24 cellular contexts compared by ENCODE assay signal in the genomic region with DNA sequence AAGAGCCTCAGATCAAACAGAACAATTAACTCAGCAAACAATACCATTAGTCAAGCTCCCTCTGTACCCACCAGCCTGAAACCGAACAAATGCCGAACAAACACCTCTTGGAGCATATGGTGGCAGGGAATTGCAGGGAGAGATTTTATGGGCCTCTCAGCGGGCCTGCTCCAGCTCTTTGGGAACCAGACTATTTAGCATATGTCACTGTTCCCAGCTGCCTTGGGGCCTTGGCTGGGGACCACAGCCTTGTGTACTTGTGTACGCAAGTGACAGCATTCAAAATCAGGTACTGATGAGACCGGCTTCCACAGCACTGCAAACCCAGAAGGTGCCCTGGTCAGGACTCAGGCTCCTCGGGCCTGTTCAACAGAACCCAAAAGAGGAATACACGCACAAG.
DNase-seq lines count a peak whose midpoint lies in the region; ATAC-seq and TF ChIP-seq lines count a peak whose summit lies in the region.
"Had no signal": no experiment of that assay in that cellular context is flagged by ENCODE, and none has a peak within 500 bp of the region (broad histone marks: within the 10 kb centered on the region; RNA-seq: fewer than 3 reads in every experiment).

No MANE protein-coding gene starts in this region.

- peaks cover 16% of the 10 kb centered on the region for H3K4me1 Mint-ChIP-seq in nephron progenitor cell
- H3K4me1 Mint-ChIP-seq in stimulated activated naive CD8-positive, alpha-beta T cell treated with anti-CD3 and anti-CD28 coated beads, Interleukin-15, amount 100 ng/mL, for 72 hours: no peaks in the 10 kb centered on the region
- H3K4me1 Mint-ChIP-seq: CD4-positive, CD25-positive, alpha-beta regulatory T cell had no signal

- DNase-seq in DMS 273 (lab: John Stamatoyannopoulos, UW; ENCODE audit: unreplicated experiment) (peak; percentile 7), DMS 273 treated with DMSO at 0.1 percent for 48 hours (lab: John Stamatoyannopoulos, UW) (no peak), NCI-H146 treated with DMSO at 0.1 percent for 48 hours (lab: John Stamatoyannopoulos, UW; ENCODE audit: unreplicated experiment) (peak; percentile 97), NCI-H69 (lab: John Stamatoyannopoulos, UW) (peak; percentile 94), nephron progenitor cell (no peak), DMS53 (lab: John Stamatoyannopoulos, UW) (no peak)
- no peak for DNase-seq in stimulated activated naive CD8-positive, alpha-beta T cell treated with anti-CD3 and anti-CD28 coated beads, Interleukin-15, amount 100 ng/mL, for 72 hours
- DNase-seq: activated CD4-positive, alpha-beta T cell treated with anti-CD3 and anti-CD28 coated beads for 48 hours; activated naive CD4-positive, alpha-beta T cell; activated T-cell treated with anti-CD3 and anti-CD28 coated beads, Interleukin-2, amount 50 U/mL, for 4 hours; CD4-positive, CD25-positive, alpha-beta regulatory T cell; DMS79 treated with DMSO at 0.1 percent for 48 hours; effector CD4-positive, alpha-beta T cell; erythroblast; foreskin keratinocyte; hypothalamus; left lung; mesendoderm; NCI-H446; SK-N-SH had no signal

- H3K4me3 Mint-ChIP-seq in nephron progenitor cell: no peak overlapping the region
- H3K4me3 Mint-ChIP-seq in stimulated activated naive CD8-positive, alpha-beta T cell treated with anti-CD3 and anti-CD28 coated beads, Interleukin-15, amount 100 ng/mL, for 72 hours: no peak overlapping the region
- H3K4me3 Mint-ChIP-seq: activated T-cell treated with anti-CD3 and anti-CD28 coated beads, Interleukin-2, amount 50 U/mL, for 4 hours; brain; CD4-positive, CD25-positive, alpha-beta regulatory T cell; T-helper 2 cell treated with Interferon-gamma antibody and Interleukin-4, amounts not matched to agents 5 μg/mL and 100 μg/mL, for 36 hours had no signal

- H3K27ac Mint-ChIP-seq in nephron progenitor cell: peak overlapping the region; percentile 96
- H3K27ac Mint-ChIP-seq in stimulated activated naive CD8-positive, alpha-beta T cell treated with anti-CD3 and anti-CD28 coated beads, Interleukin-15, amount 100 ng/mL, for 72 hours: no peak overlapping the region
- H3K27ac Mint-ChIP-seq: CD4-positive, CD25-positive, alpha-beta regulatory T cell; T-helper 2 cell treated with Interferon-gamma antibody and Interleukin-4, amounts not matched to agents 5 μg/mL and 100 μg/mL, for 36 hours had no signal

- peaks cover 4% of the 10 kb centered on the region for H3K27me3 Mint-ChIP-seq in nephron progenitor cell (ENCODE audit: low read depth, poor library complexity)
- no peaks in the 10 kb centered on the region for H3K27me3 Mint-ChIP-seq in stimulated activated naive CD8-positive, alpha-beta T cell treated with anti-CD3 and anti-CD28 coated beads, Interleukin-15, amount 100 ng/mL, for 72 hours
- H3K27me3 Mint-ChIP-seq: brain had no signal

- no peak for ATAC-seq in GM18517 (IDR thresholded peaks at IDR 0.05; ENCODE audit: unreplicated experiment)
- no peak for ATAC-seq in stimulated activated naive CD8-positive, alpha-beta T cell treated with anti-CD3 and anti-CD28 coated beads, Interleukin-15, amount 100 ng/mL, for 72 hours
- ATAC-seq: activated T-cell treated with anti-CD3 and anti-CD28 coated beads, Interleukin-2, amount 50 U/mL, for 4 hours; foreskin keratinocyte; GM12878; left lung had no signal

- H3K36me3 Mint-ChIP-seq in nephron progenitor cell (ENCODE audit: low read depth): peaks cover 11% of the 10 kb centered on the region
- H3K36me3 Mint-ChIP-seq: brain; CD4-positive, CD25-positive, alpha-beta regulatory T cell had no signal

- no peak for TF ChIP-seq CTCF in nephron progenitor cell (IDR thresholded peaks at IDR 0.05)

- H3K9me3 Mint-ChIP-seq in nephron progenitor cell: peaks cover 23% of the 10 kb centered on the region
- no peaks in the 10 kb centered on the region for H3K9me3 Mint-ChIP-seq in stimulated activated naive CD8-positive, alpha-beta T cell treated with anti-CD3 and anti-CD28 coated beads, Interleukin-15, amount 100 ng/mL, for 72 hours
- H3K9me3 Mint-ChIP-seq: activated T-cell treated with anti-CD3 and anti-CD28 coated beads, Interleukin-2, amount 50 U/mL, for 4 hours; T-helper 2 cell treated with Interferon-gamma antibody and Interleukin-4, amounts not matched to agents 5 μg/mL and 100 μg/mL, for 36 hours had no signal

Comparison
In these comparisons a context has a peak if more than half of its experiments do, and no peak if none do; other contexts are left out.
1. DNase-seq: peak in DMS 273 (single experiment), NCI-H146 treated with DMSO at 0.1 percent for 48 hours (single experiment) and NCI-H69 (single experiment); none in DMS 273 treated with DMSO at 0.1 percent for 48 hours (single experiment), nephron progenitor cell (single experiment), stimulated activated naive CD8-positive, alpha-beta T cell treated with anti-CD3 and anti-CD28 coated beads, Interleukin-15, amount 100 ng/mL, for 72 hours (0 of 2) and DMS53 (single experiment).